8 cellular contexts compared by ENCODE assay signal in the genomic region with DNA sequence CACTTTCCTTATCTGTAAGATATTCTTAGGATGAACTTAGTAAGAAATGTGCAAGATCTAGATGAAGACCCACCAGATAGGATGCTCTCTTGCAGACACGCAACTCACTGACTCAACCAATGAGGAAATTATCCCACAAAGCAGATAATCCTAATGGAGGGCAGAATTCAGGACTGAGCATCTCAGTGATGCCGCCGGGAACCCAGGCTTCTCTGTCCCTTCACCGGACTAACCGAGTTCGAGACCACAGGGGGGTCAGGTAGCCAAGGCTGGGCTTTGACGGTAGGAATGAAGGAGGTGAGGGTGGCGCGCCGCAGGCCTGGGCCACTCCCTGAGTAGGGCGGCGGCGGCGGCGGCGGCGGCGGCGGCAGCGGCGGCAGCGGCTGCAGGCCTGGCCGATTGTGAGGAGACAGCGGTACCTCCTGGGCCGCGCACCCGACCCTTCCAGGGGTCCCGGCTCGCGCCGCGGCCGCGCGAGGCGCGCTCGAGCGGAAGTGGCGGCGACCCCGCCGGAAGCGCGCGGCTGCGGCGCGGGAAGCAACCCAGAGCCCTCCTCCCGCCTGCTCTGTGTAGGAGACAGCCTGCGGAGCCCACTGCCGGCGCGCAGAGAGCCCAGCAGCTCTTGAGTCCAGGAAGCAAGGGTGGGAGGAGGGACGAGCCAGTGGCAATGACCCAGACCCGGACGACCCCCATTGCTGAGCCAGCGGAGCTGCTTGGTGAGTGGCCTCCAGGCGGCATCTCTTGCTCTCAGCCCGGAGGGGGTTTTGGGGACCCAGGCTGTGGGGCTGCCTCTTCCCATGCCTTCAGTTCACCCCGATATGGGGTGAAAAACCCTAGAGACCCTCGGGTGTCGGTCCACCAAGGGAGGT. TPM values are rescaled to one million over a fixed set of nuclear protein-coding genes. Genes with fewer than 3 reads are reported as not detected.
DNase-seq lines count a peak whose midpoint lies in the region; TF ChIP-seq lines count a peak whose summit lies in the region.

A gene with protein sequence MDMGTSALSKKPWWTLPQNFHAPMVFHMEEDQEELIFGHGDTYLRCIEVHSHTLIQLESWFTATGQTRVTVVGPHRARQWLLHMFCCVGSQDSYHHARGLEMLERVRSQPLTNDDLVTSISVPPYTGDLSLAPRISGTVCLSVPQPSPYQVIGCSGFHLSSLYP (minus strand): TSS at position 496 of the 869 bp plus-strand sequence. CDS start 20,679 bp downstream, outside the sequence.

- H3K9me3 ChIP-seq in Loucy (ENCODE audit: insufficient read depth, low read depth, low read length) (no peaks in the 10 kb centered on the region), iPS-18a (ENCODE audit: control insufficient read depth, low read depth, low read length) (no peaks in the 10 kb centered on the region)

- TF ChIP-seq CTCF in GM10266 (IDR thresholded peaks at IDR 0.05; ENCODE audit: control insufficient read depth, insufficient read depth, low read depth, missing control alignments) (no peak), Loucy (conservative IDR thresholded peaks at IDR 0.05; ENCODE audit: low read length) (0 out of 2 replicates have a peak, but pooled peaks have one; percentile 20), astrocyte of the cerebellum (IDR thresholded peaks at IDR 0.05; ENCODE audit: low read depth, low read length, missing control alignments) (no peak)

- H2AFZ ChIP-seq in Loucy (ENCODE audit: low read length): peak within 1 kb of the TSS; percentile 92

- in situ Hi-C loops in astrocyte of the cerebellum (cut with HindIII; ENCODE audit: low sequenced_read_pairs): no loop called here

- DNase-seq in GM10266 (ENCODE audit: extremely low spot score) (peak; percentile 86), H4 (ENCODE audit: low spot score) (peak; percentile 19), T-helper 1 cell (peak; percentile 19 to 70 (median 24)), astrocyte of the cerebellum (ENCODE audit: low read depth) (peak; percentile 9), RKO (ENCODE audit: low spot score) (no peak)

- H3K9ac ChIP-seq in Loucy (ENCODE audit: low read depth, low read length, poor library complexity, severe bottlenecking) (peak within 1 kb of the TSS; percentile 86), iPS-18a (ENCODE audit: low read length) (peak within 1 kb of the TSS; percentile 67)

- no peaks in the 10 kb centered on the region for H3K9me2 ChIP-seq in Loucy (replicated peaks; ENCODE audit: low read depth, low read length)

- no peaks in the 10 kb centered on the region for H4K20me1 ChIP-seq in Loucy (ENCODE audit: insufficient read depth, low read length, poor library complexity, severe bottlenecking)

- H3K4me2 ChIP-seq in Loucy (ENCODE audit: low read depth, low read length, poor library complexity, severe bottlenecking): peak within 1 kb of the TSS; percentile 90

- H3K27ac ChIP-seq in iPS-18a (ENCODE audit: low read length) (no peak within 1 kb of the TSS), skin epidermis (peak within 1 kb of the TSS; percentile 26 to 88 (median 82))

- H3K4me3 ChIP-seq in Loucy (ENCODE audit: low read length, poor library complexity, severe bottlenecking) (peak within 1 kb of the TSS; percentile 86), astrocyte of the cerebellum (ENCODE audit: low read depth, low read length) (peak within 1 kb of the TSS; percentile 71), iPS-18a (ENCODE audit: low read length) (peak within 1 kb of the TSS; percentile 71), skin epidermis (peak within 1 kb of the TSS; percentile 44 to 71 (median 65))

- H3K4me1 ChIP-seq in Loucy (ENCODE audit: insufficient read depth, low read length, poor library complexity, severe bottlenecking) (peaks cover 24% of the 10 kb centered on the region), iPS-18a (ENCODE audit: control insufficient read depth, low read depth, low read length) (peaks cover 7% of the 10 kb centered on the region)

- peaks cover 32% of the 10 kb centered on the region for H3K79me2 ChIP-seq in Loucy (ENCODE audit: insufficient read depth, low read length)

- no peaks in the 10 kb centered on the region for H3K36me3 ChIP-seq in Loucy (ENCODE audit: insufficient read depth, low read length)
- H3K36me3 ChIP-seq in iPS-18a (ENCODE audit: control insufficient read depth, low read depth, low read length): no peaks in the 10 kb centered on the region

- 0 out of 2 replicates have a peak, but pooled peaks cover 2% of the 10 kb centered on the region for H3F3A ChIP-seq in Loucy (ENCODE audit: low read depth)

- H3K27me3 ChIP-seq in Loucy (ENCODE audit: insufficient read depth, low read length, poor library complexity, severe bottlenecking) (no peaks in the 10 kb centered on the region), iPS-18a (ENCODE audit: control insufficient read depth, insufficient read depth, low read length) (no peaks in the 10 kb centered on the region)

RNA-seq across cellular contexts. Expression of the gene that starts here (rescaled TPM):
- 5.2 and 5.5 TPM in 2 replicates for total RNA-seq in H4 (2014; rRNA removed; shearing (Covaris generic))
